Comparison of ENCODE assay signal across 16 cellular contexts in the genomic region with DNA sequence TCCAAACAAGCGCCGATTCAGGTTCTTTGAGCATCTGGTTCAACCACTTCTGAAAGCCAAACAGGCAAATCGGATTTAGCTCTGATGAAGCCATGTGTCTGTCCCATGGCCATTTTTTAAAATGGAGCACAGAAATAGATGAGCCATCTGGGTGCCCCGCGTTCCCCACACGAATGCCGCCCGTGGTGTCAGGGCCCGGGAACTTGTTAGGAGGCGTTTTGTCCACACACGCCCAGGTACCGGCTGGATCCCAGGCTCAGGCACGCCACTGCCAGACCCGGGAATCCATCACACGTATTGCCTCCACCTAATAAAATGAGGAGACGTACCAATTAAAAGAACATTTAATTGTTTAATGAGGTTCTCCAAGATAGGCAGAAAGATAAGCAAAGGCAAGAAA.
DNase-seq lines count a peak whose midpoint lies in the region; ATAC-seq and TF ChIP-seq lines count a peak whose summit lies in the region.
"Had no signal": no experiment of that assay in that cellular context is flagged by ENCODE, and none has a peak within 500 bp of the region (broad histone marks: within the 10 kb centered on the region; RNA-seq: fewer than 3 reads in every experiment).

No MANE protein-coding gene starts in this region.

- no peaks in the 10 kb centered on the region for H3K4me1 ChIP-seq in endodermal cell (ENCODE audit: control insufficient read depth, insufficient read depth, low read length)
- H3K4me1 ChIP-seq in spleen: no peaks in the 10 kb centered on the region
- H3K4me1 ChIP-seq: BLaER1 had no signal

- H3K4me3 ChIP-seq in H7 (ENCODE audit: insufficient read depth, low read depth, low read length) (no peak overlapping the region), endodermal cell (ENCODE audit: low read length) (no peak overlapping the region), spleen (no peak overlapping the region)
- H3K4me3 ChIP-seq: BLaER1 had no signal

- H3K27ac Mint-ChIP-seq in endodermal cell: no peak overlapping the region
- H3K27ac Mint-ChIP-seq: CD14-positive monocyte; CD4-positive, alpha-beta memory T cell had no signal

- 94 to 95% methylated on average over 15 to 16 of the region's 16 CpGs for WGBS in endodermal cell (ENCODE audit: insufficient coverage in 1 of 2, insufficient read length in 1 of 2), 2 experiments
- WGBS in spleen, 5 donors: 95 to 97% (median 97%) methylated on average over 16 of the region's 16 CpGs

- H3K9me3 ChIP-seq in endodermal cell (ENCODE audit: control insufficient read depth, low read length) (no peaks in the 10 kb centered on the region), spleen (no peaks in the 10 kb centered on the region)
- H3K9me3 ChIP-seq: BLaER1 had no signal

- H3K4me1 Mint-ChIP-seq in endodermal cell: no peaks in the 10 kb centered on the region
- H3K4me1 Mint-ChIP-seq: CD14-positive monocyte had no signal

- H3K36me3 Mint-ChIP-seq in endodermal cell (ENCODE audit: low read depth): no peaks in the 10 kb centered on the region
- H3K36me3 Mint-ChIP-seq: CD14-positive monocyte had no signal

- H3K27me3 Mint-ChIP-seq in endodermal cell (ENCODE audit: insufficient read depth): no peaks in the 10 kb centered on the region

- peak; percentile 1 for DNase-seq in NCI-H82 (lab: John Stamatoyannopoulos, UW)
- no peak for DNase-seq in NCI-H82 treated with DMSO at 0.1 percent for 48 hours (lab: John Stamatoyannopoulos, UW; ENCODE audit: unreplicated experiment)
- peak; percentile 18 for DNase-seq in H7
- DNase-seq in endodermal cell: peak; percentile 10
- peak; percentile 45 for DNase-seq in spleen
- no peak for DNase-seq in A172 (ENCODE audit: low spot score)
- DNase-seq in DMS79 (lab: John Stamatoyannopoulos, UW): no peak
- DNase-seq: CD4-positive, alpha-beta memory T cell; DMS153; DMS79 treated with DMSO at 0.1 percent for 48 hours; GF-D8; HCEC 1CT had no signal

- intact Hi-C loops in spleen (cut with DNase I; ENCODE audit: low total_unique reads): no loop called here

- TF ChIP-seq POLR2A in spleen (IDR thresholded peaks at IDR 0.05): no peak

- no peak for ATAC-seq in GM19397 (IDR thresholded peaks at IDR 0.05; ENCODE audit: unreplicated experiment)

- H3K9me3 Mint-ChIP-seq in endodermal cell: no peaks in the 10 kb centered on the region

- no peak overlapping the region for H3K4me3 Mint-ChIP-seq in endodermal cell
- H3K4me3 Mint-ChIP-seq: CD14-positive monocyte; CD4-positive, alpha-beta memory T cell had no signal

- no peak overlapping the region for H3K9ac ChIP-seq in endodermal cell (ENCODE audit: extremely low read depth, low read length, poor library complexity, severe bottlenecking)
- H3K9ac ChIP-seq: BLaER1 had no signal

- H3K27ac ChIP-seq in endodermal cell (ENCODE audit: low read depth, low read length) (no peak overlapping the region), spleen (no peak overlapping the region)
- H3K27ac ChIP-seq: 22Rv1, BLaER1 had no signal

- H3K36me3 ChIP-seq in H7 (replicated peaks; ENCODE audit: control insufficient read depth, insufficient read depth, low read length) (no peaks in the 10 kb centered on the region), endodermal cell (ENCODE audit: control insufficient read depth, insufficient read depth, low read length) (no peaks in the 10 kb centered on the region), spleen (no peaks in the 10 kb centered on the region)
- H3K36me3 ChIP-seq: BLaER1 had no signal

- TF ChIP-seq CTCF in endodermal cell (conservative IDR thresholded peaks at IDR 0.05): no peak
- no peak for TF ChIP-seq CTCF in spleen (IDR thresholded peaks at IDR 0.05 in 8 of 11, conservative IDR thresholded peaks at IDR 0.05 in 3 of 11)

- H3K27me3 ChIP-seq in H7 (ENCODE audit: control insufficient read depth, insufficient read depth, low read length) (no peaks in the 10 kb centered on the region), endodermal cell (ENCODE audit: control insufficient read depth, insufficient read depth, low read length, poor library complexity, severe bottlenecking) (no peaks in the 10 kb centered on the region), spleen (replicated peaks in 1 of 7) (peaks cover 0 to 24% (median 0%) of the 10 kb centered on the region in 7 donors)
- H3K27me3 ChIP-seq: BLaER1 had no signal

Comparison
In these comparisons a context has a peak if more than half of its experiments do, and no peak if none do; other contexts are left out.
1. DNase-seq: peak in NCI-H82 (single experiment), H7 (single experiment), endodermal cell (single experiment) and spleen (single experiment); none in NCI-H82 treated with DMSO at 0.1 percent for 48 hours (single experiment), A172 (single experiment) and DMS79 (single experiment).